ENCODE assay signal across 8 cellular contexts in genomic region chr2:169572821-169573159, GRCh38. TPM values are rescaled to one million over a fixed set of nuclear protein-coding genes. Genes with fewer than 3 reads are reported as not detected.
A peak's percentile ranks its signal among the peaks of the same experiment; 100 is the strongest.
DNase-seq lines count a peak whose midpoint lies in the region; ATAC-seq, FAIRE-seq and TF ChIP-seq lines count a peak whose summit lies in the region.

No MANE protein-coding gene starts in this region.

- WGBS in GM12878 (ENCODE audit: insufficient coverage, insufficient replicate concordance, low lambda C conversion rate, missing lambda C conversion rate): 0% methylated on average over 2 of the region's 2 CpGs
- 11 to 21% methylated on average over 2 of the region's 2 CpGs for WGBS in lung, 2 donors

- intact Hi-C loops in activated naive CD4-positive, alpha-beta T cell treated with anti-CD3 and anti-CD28 coated beads for 36 hours (cut with micrococcal nuclease): loop anchor here (1.0 to 10.0 kb wide), 6 partner anchors 12 to 468 kb away; partner anchors contain the start of genes BBS5, CFAP210, METTL5 and PHOSPHO2
- intact Hi-C loops in GM12878 (cut with micrococcal nuclease; ENCODE audit: unreplicated experiment): no loop called here

- H3K4me1 ChIP-seq in GM12878 (ENCODE audit: control insufficient read depth, insufficient read depth, low read length) (no peaks in the 10 kb centered on the region), lung (ENCODE audit: control insufficient read depth in 2 of 2, insufficient read depth in 2 of 2, low read length in 2 of 2) (peaks cover 0 to 1% of the 10 kb centered on the region in 2 donors)

- ATAC-seq in GM12878: no peak
- ATAC-seq in lung (ENCODE audit: insufficient read depth, low FRiP score): no peak
- ATAC-seq in HG03280 (IDR thresholded peaks at IDR 0.05; ENCODE audit: unreplicated experiment): no peak

- H3K36me3 Mint-ChIP-seq in activated naive CD4-positive, alpha-beta T cell treated with anti-CD3 and anti-CD28 coated beads for 36 hours (ENCODE audit: low read depth): peaks cover 11% of the 10 kb centered on the region
- H3K36me3 Mint-ChIP-seq in type B pancreatic cell: no peaks in the 10 kb centered on the region

- H3K27ac Mint-ChIP-seq in activated naive CD4-positive, alpha-beta T cell treated with anti-CD3 and anti-CD28 coated beads for 36 hours: peak overlapping the region; percentile 89
- H3K27ac Mint-ChIP-seq in type B pancreatic cell: peak overlapping the region; percentile 94

- TF ChIP-seq RAD21 in GM12878 (IDR thresholded peaks at IDR 0.05; ENCODE audit: insufficient read depth, low read depth, low read length): no peak

- RAD21 ChIA-PET in GM12878 (lab: Charles Lee; ENCODE audit: unreplicated experiment): interaction anchor here (0.7 to 3.2 kb wide), 7 partner anchors 12 to 361 kb away, joined by 3 to 21 read pairs (median 4); partner anchors contain the start of genes BBS5 and PPIG

- TF ChIP-seq POLR2A in GM12878 (IDR thresholded peaks at IDR 0.05; ENCODE audit: low read depth, low read length): no peak

- POLR2A ChIA-PET in GM12878 (lab: Charles Lee): interaction anchor here (0.6 to 3.3 kb wide), 5 partner anchors 10 to 471 kb away, joined by 3 to 25 read pairs (median 6); partner anchors contain the start of gene PPIG

- in situ Hi-C loops in GM12878 (cut with MboI): no loop called here

- H3K27ac ChIP-seq in GM12878 (ENCODE audit: control insufficient read depth, insufficient read depth) (peak overlapping the region; percentile 71), lung (ENCODE audit: low read depth in 1 of 2, low read length in 1 of 2) (peak overlapping the region; percentile 51 to 73)

- peak overlapping the region; percentile 98 for H3K4me3 Mint-ChIP-seq in activated naive CD4-positive, alpha-beta T cell treated with anti-CD3 and anti-CD28 coated beads for 36 hours
- peak overlapping the region; percentile 98 for H3K4me3 Mint-ChIP-seq in type B pancreatic cell

- CTCF ChIA-PET in activated naive CD4-positive, alpha-beta T cell treated with anti-CD3 and anti-CD28 coated beads for 36 hours (lab: Charles Lee): interaction anchor here (0.7 kb wide), 1 partner anchor 110 kb away, joined by 3 read pairs; no protein-coding TSS in a partner anchor
- CTCF ChIA-PET in GM12878 (lab: Yijun Ruan, JAX): interaction anchor here (1.2 to 2.9 kb wide), 4 partner anchors 11 to 251 kb away, joined by 5 to 17 read pairs (median 8); partner anchors contain the start of genes METTL5 and PPIG

- no peaks in the 10 kb centered on the region for H3K9me3 Mint-ChIP-seq in activated naive CD4-positive, alpha-beta T cell treated with anti-CD3 and anti-CD28 coated beads for 36 hours
- no peaks in the 10 kb centered on the region for H3K9me3 Mint-ChIP-seq in type B pancreatic cell

- peak overlapping the region; percentile 99 for H2AFZ ChIP-seq in GM12878 (ENCODE audit: control insufficient read depth, low read depth, low read length)

- H3K36me3 ChIP-seq in GM12878 (ENCODE audit: control insufficient read depth in 2 of 2, insufficient read depth in 2 of 2, low read length in 1 of 2): peaks cover 0 to 7% of the 10 kb centered on the region in 2 experiments; a peak in 2 of 4 replicates
- H3K36me3 ChIP-seq in lung (ENCODE audit: control insufficient read depth in 2 of 2, insufficient read depth in 2 of 2, low read length in 2 of 2): no peaks in the 10 kb centered on the region

- no peak for DNase-seq in activated naive CD4-positive, alpha-beta T cell treated with anti-CD3 and anti-CD28 coated beads for 36 hours
- no peak for DNase-seq in activated naive CD4-positive, alpha-beta T cell treated with anti-CD3 and anti-CD28 coated beads, Interleukin-2, amount 50 U/mL, for 16 hours
- no peak for DNase-seq in GM12878 (ENCODE audit: low read depth, low spot score)
- DNase-seq in lung (ENCODE audit: low spot score): no peak
- no peak for DNase-seq in type B pancreatic cell (ENCODE audit: extremely low spot score, unreplicated experiment)
- DNase-seq in HuH-7 (ENCODE audit: low spot score): no peak
- no peak for DNase-seq in cerebellum (ENCODE audit: low spot score)

- SMC1A ChIA-PET in GM12878 (lab: Charles Lee; ENCODE audit: uncharacterized antibody, unreplicated experiment): interaction anchor here (1.0 to 2.4 kb wide), 9 partner anchors 11 to 230 kb away, joined by 3 to 26 read pairs (median 3); partner anchors contain the start of gene PPIG

- peaks cover 23% of the 10 kb centered on the region for H3K4me1 Mint-ChIP-seq in activated naive CD4-positive, alpha-beta T cell treated with anti-CD3 and anti-CD28 coated beads for 36 hours (ENCODE audit: low read depth)
- H3K4me1 Mint-ChIP-seq in type B pancreatic cell (ENCODE audit: unreplicated experiment): peaks cover 19% of the 10 kb centered on the region

- H3K4me3 ChIP-seq in GM12878 (peak overlapping the region; percentile 81), lung (peak overlapping the region; percentile 67)

- H3K9me3 ChIP-seq in GM12878 (replicated peaks; ENCODE audit: control insufficient read depth, insufficient read depth, low read length) (no peaks in the 10 kb centered on the region), lung (ENCODE audit: control insufficient read depth in 2 of 2, insufficient read depth in 1 of 2, low read length in 1 of 2) (no peaks in the 10 kb centered on the region)

- H3K27me3 Mint-ChIP-seq in activated naive CD4-positive, alpha-beta T cell treated with anti-CD3 and anti-CD28 coated beads for 36 hours (ENCODE audit: low read depth): no peaks in the 10 kb centered on the region
- H3K27me3 Mint-ChIP-seq in type B pancreatic cell: peaks cover 3% of the 10 kb centered on the region

- peak overlapping the region; percentile 74 for H3K9ac ChIP-seq in GM12878 (ENCODE audit: control insufficient read depth, insufficient read depth, low read length)

- no peak for FAIRE-seq in GM12878 (lab: Jason Lieb, UNC)

- no peaks in the 10 kb centered on the region for H3K27me3 ChIP-seq in GM12878 (replicated peaks in 1 of 2; ENCODE audit: control insufficient read depth in 2 of 2, insufficient read depth in 2 of 2, low read length in 1 of 2)
- H3K27me3 ChIP-seq in lung (ENCODE audit: control insufficient read depth, insufficient read depth): no peaks in the 10 kb centered on the region

- H3K79me2 ChIP-seq in GM12878 (ENCODE audit: control insufficient read depth, insufficient read depth, low read length): peaks cover 41% of the 10 kb centered on the region

- TF ChIP-seq CTCF in GM12878 (IDR thresholded peaks at IDR 0.05 in 2 of 3, conservative IDR thresholded peaks at IDR 0.05 in 1 of 3; ENCODE audit: control insufficient read depth in 2 of 3, extremely low read depth in 1 of 3, insufficient read depth in 1 of 3, low read depth in 3 of 3, low read length in 3 of 3) (no peak), lung (IDR thresholded peaks at IDR 0.05; ENCODE audit: control extremely low read depth, extremely low read depth) (no peak), type B pancreatic cell (conservative IDR thresholded peaks at IDR 0.05) (no peak)

- H4K20me1 ChIP-seq in GM12878 (ENCODE audit: control insufficient read depth, insufficient read depth): no peaks in the 10 kb centered on the region

- TF ChIP-seq EP300 in GM12878 (IDR thresholded peaks at IDR 0.05; ENCODE audit: borderline replicate concordance in 1 of 2, control insufficient read depth in 1 of 2, low read depth in 2 of 2, low read length in 2 of 2): no peak

- H3K4me2 ChIP-seq in GM12878 (ENCODE audit: control insufficient read depth, insufficient read depth): peak overlapping the region; percentile 26

- no TSS peak for BruUV-seq in GM12878 (replicated peaks; lab: Mats Ljungman, UMichigan)

RNA-seq across cellular contexts. Expression of gene FASTKD1, which starts 0.9 kb away (rescaled TPM):
- 10 to 100 TPM; 41.3 to 42.7 TPM for total RNA-seq in activated naive CD4-positive, alpha-beta T cell treated with anti-CD3 and anti-CD28 coated beads for 36 hours
- total RNA-seq in GM12878 (2013; cell fraction: nucleolus; rRNA removed): 187 and 195 TPM in 2 replicates
- 45.6 and 65.4 TPM in 2 replicates for total RNA-seq in GM12878 (2014; rRNA removed)
- total RNA-seq in GM12878 (2014; rRNA removed; fragmentation: Illumina TruSeq; extraction: Trizol): 73.4 and 74.3 TPM in 2 replicates
- total RNA-seq in GM12878 (2021): 53.5 and 54.6 TPM in 2 replicates
- 14.1 TPM for polyA plus RNA-seq in GM12878 (2011; ENCODE audit: low read depth)
- polyA plus RNA-seq in GM12878 (2011; rRNA removed): 76.1 and 136 TPM in 2 replicates
- 21.1 and 23.0 TPM in 2 replicates for polyA plus RNA-seq in GM12878 (2011; cell fraction: cytosol; rRNA removed)
- polyA plus RNA-seq in GM12878 (2011; cell fraction: nucleus; rRNA removed): 68.5 and 80.8 TPM in 2 replicates
- 36.6 and 47.6 TPM in 2 replicates for polyA plus RNA-seq in GM12878 (2012)
- polyA plus RNA-seq in GM12878 (2014; fragmentation: Illumina TruSeq; extraction: Trizol): 59.6 and 60.4 TPM in 2 replicates
- 10 to 100 TPM; 60.5 to 66.3 TPM for polyA plus RNA-seq in GM12878 (2014; fragmentation: Nextera tagmentation; extraction: Ambion mirVana)
- 49.2 and 58.3 TPM in 2 replicates for polyA plus RNA-seq in GM12878 (2014; rRNA removed)
- 10 to 100 TPM; 66.8 to 67.6 TPM for polyA plus RNA-seq in GM12878 (2016; fragmentation: Nextera tagmentation; extraction: Ambion mirVana)
- polyA minus RNA-seq in GM12878 (2011; rRNA and poly(A)+ RNA removed): 43.3 and 45.4 TPM in 2 replicates
- 13.6 and 16.5 TPM in 2 replicates for polyA minus RNA-seq in GM12878 (2011; cell fraction: cytosol; rRNA and poly(A)+ RNA removed)
- polyA minus RNA-seq in GM12878 (2011; cell fraction: nucleus; rRNA and poly(A)+ RNA removed): 46.8 and 62.8 TPM in 2 replicates
- 10 to 100 TPM; 22.0 to 40.1 TPM for total RNA-seq in lung
- polyA plus RNA-seq in lung: 10 to 100 TPM; 10.4 to 38.1 TPM
- 35.8 and 38.8 TPM in 2 replicates for total RNA-seq in type B pancreatic cell (ENCODE audit: low replicate concordance)
- 51.0 TPM for total RNA-seq in cerebellum

RNA-seq across cellular contexts. Expression of gene PPIG, which starts 11.4 kb away (rescaled TPM):
- 10 to 100 TPM; 53.4 to 56.6 TPM for total RNA-seq in activated naive CD4-positive, alpha-beta T cell treated with anti-CD3 and anti-CD28 coated beads for 36 hours
- 88.2 and 92.5 TPM in 2 replicates for total RNA-seq in GM12878 (2013; cell fraction: nucleolus; rRNA removed)
- 22.3 and 33.5 TPM in 2 replicates for total RNA-seq in GM12878 (2014; rRNA removed)
- total RNA-seq in GM12878 (2014; rRNA removed; fragmentation: Illumina TruSeq; extraction: Trizol): 81.1 and 83.0 TPM in 2 replicates
- 53.5 and 59.1 TPM in 2 replicates for total RNA-seq in GM12878 (2021)
- polyA plus RNA-seq in GM12878 (2011; ENCODE audit: low read depth): 24.9 TPM
- 58.4 and 98.3 TPM in 2 replicates for polyA plus RNA-seq in GM12878 (2011; rRNA removed)
- polyA plus RNA-seq in GM12878 (2011; cell fraction: cytosol; rRNA removed): 15.2 TPM in 2 replicates
- 38.5 and 40.3 TPM in 2 replicates for polyA plus RNA-seq in GM12878 (2011; cell fraction: nucleus; rRNA removed)
- polyA plus RNA-seq in GM12878 (2012): 51.0 and 57.1 TPM in 2 replicates
- 126 and 170 TPM in 2 replicates for polyA plus RNA-seq in GM12878 (2014; fragmentation: Illumina TruSeq; extraction: Trizol)
- 100 to 1,000 TPM; 141 to 147 TPM for polyA plus RNA-seq in GM12878 (2014; fragmentation: Nextera tagmentation; extraction: Ambion mirVana)
- 39.0 and 50.8 TPM in 2 replicates for polyA plus RNA-seq in GM12878 (2014; rRNA removed)
- polyA plus RNA-seq in GM12878 (2016; fragmentation: Nextera tagmentation; extraction: Ambion mirVana): 100 to 1,000 TPM; 107 to 114 TPM
- polyA minus RNA-seq in GM12878 (2011; rRNA and poly(A)+ RNA removed): 17.5 and 24.6 TPM in 2 replicates
- 10.2 and 10.5 TPM in 2 replicates for polyA minus RNA-seq in GM12878 (2011; cell fraction: cytosol; rRNA and poly(A)+ RNA removed)
- 19.8 and 39.2 TPM in 2 replicates for polyA minus RNA-seq in GM12878 (2011; cell fraction: nucleus; rRNA and poly(A)+ RNA removed)
- 10 to 100 TPM; 40.9 to 56.1 TPM for total RNA-seq in lung
- polyA plus RNA-seq in lung: 10 to 100 TPM; 26.2 to 55.5 TPM
- 53.2 and 61.4 TPM in 2 replicates for total RNA-seq in type B pancreatic cell (ENCODE audit: low replicate concordance)
- total RNA-seq in cerebellum: 48.3 TPM
